12 cellular contexts compared by ENCODE assay signal in the genomic region with DNA sequence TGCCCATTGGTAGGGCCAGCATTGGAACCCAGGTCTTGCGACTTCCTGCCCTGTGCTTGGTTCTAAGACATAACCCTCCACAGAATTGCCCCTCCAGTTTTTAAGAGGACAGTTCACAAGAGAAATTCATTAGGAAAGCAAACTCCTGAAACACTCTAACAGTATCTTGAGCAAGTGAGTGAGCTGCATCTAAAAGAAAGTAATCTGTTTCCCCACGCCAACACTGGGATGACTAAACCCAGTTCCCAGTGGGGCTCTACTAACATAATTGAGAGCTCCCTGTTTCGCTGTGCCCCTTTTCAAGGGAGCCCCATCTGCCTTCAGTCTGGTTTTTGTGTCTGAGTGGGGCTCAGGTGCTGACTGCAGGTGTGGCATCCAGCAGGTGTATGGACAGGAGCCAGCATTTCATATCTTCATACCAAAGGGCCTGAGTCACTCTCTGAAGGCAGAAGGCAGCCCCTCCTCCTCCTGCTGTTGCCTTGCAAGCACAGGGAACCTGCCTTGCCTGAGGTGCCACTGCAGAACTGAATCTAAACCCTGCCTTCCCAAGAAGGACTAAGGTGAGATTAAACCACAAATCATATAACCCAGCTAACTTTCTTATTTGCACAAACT. TPM values are rescaled to one million over a fixed set of nuclear protein-coding genes. Genes with fewer than 3 reads are reported as not detected.
A peak's percentile ranks its signal among the peaks of the same experiment; 100 is the strongest.
DNase-seq lines count a peak whose midpoint lies in the region; ATAC-seq and TF ChIP-seq lines count a peak whose summit lies in the region.
"Had no signal": no experiment of that assay in that cellular context is flagged by ENCODE, and none has a peak within 500 bp of the region (broad histone marks: within the 10 kb centered on the region; RNA-seq: fewer than 3 reads in every experiment).

No MANE protein-coding gene starts in this region.

- H3K4me1 ChIP-seq in cardiac muscle cell (ENCODE audit: low read depth) (peaks cover 20% of the 10 kb centered on the region), right atrium auricular region (no peaks in the 10 kb centered on the region)

- no peak overlapping the region for H3K4me3 ChIP-seq in cardiac muscle cell
- no peak overlapping the region for H3K4me3 ChIP-seq in right atrium auricular region
- H3K4me3 ChIP-seq in H7 (ENCODE audit: insufficient read depth, low read depth, low read length) = no peak overlapping the region
- H3K4me3 ChIP-seq in brain microvascular endothelial cell (ENCODE audit: low read depth, low read length) = no peak overlapping the region
- H3K4me3 ChIP-seq: SJSA1 had no signal

- no peaks in the 10 kb centered on the region for H3K36me3 ChIP-seq in cardiac muscle cell
- no peaks in the 10 kb centered on the region for H3K36me3 ChIP-seq in right atrium auricular region
- H3K36me3 ChIP-seq in H7 (replicated peaks; ENCODE audit: control insufficient read depth, insufficient read depth, low read length) = no peaks in the 10 kb centered on the region
- H3K36me3 ChIP-seq in brain microvascular endothelial cell (replicated peaks) = no peaks in the 10 kb centered on the region
- H3K36me3 ChIP-seq: SJSA1 had no signal

- TF ChIP-seq CTCF in cardiac muscle cell (IDR thresholded peaks at IDR 0.05; ENCODE audit: low read depth, low read length) = no peak
- no peak for TF ChIP-seq CTCF in right atrium auricular region (IDR thresholded peaks at IDR 0.05)
- no peak for TF ChIP-seq CTCF in brain microvascular endothelial cell (IDR thresholded peaks at IDR 0.05; ENCODE audit: low read depth, low read length, missing control alignments)

- H3K9me3 ChIP-seq in cardiac muscle cell (ENCODE audit: low read depth) (no peaks in the 10 kb centered on the region), right atrium auricular region (no peaks in the 10 kb centered on the region)
- H3K9me3 ChIP-seq: SJSA1 had no signal

- H3K27me3 ChIP-seq in cardiac muscle cell = no peaks in the 10 kb centered on the region
- H3K27me3 ChIP-seq in right atrium auricular region = no peaks in the 10 kb centered on the region
- peaks cover 2% of the 10 kb centered on the region; the same call in 1 of the 2 replicates for H3K27me3 ChIP-seq in H7 (ENCODE audit: control insufficient read depth, insufficient read depth, low read length)
- no peaks in the 10 kb centered on the region for H3K27me3 ChIP-seq in brain microvascular endothelial cell (replicated peaks)
- H3K27me3 ChIP-seq: SJSA1 had no signal

- ATAC-seq in stimulated activated naive CD8-positive, alpha-beta T cell treated with anti-CD3 and anti-CD28 coated beads, Interleukin-15, Interleukin-2, amounts not matched to agents 100 U/mL and 50 U/mL, for 24 hours = no peak
- ATAC-seq: naive thymus-derived CD8-positive, alpha-beta T cell had no signal

- peak in 1 of 2 donors; percentile 41 for DNase-seq in cardiac muscle cell (ENCODE audit: low read depth in 1 of 2, low spot score in 1 of 2)
- DNase-seq in right atrium auricular region (ENCODE audit: low spot score) = no peak
- peak; percentile 84 for DNase-seq in SW480 (ENCODE audit: low spot score)
- peak; percentile 32 for DNase-seq in left kidney (ENCODE audit: low read depth, low spot score)
- DNase-seq in H7 = no peak
- no peak for DNase-seq in stimulated activated naive CD8-positive, alpha-beta T cell treated with anti-CD3 and anti-CD28 coated beads, Interleukin-15, Interleukin-2, amounts not matched to agents 100 U/mL and 50 U/mL, for 24 hours
- DNase-seq in brain microvascular endothelial cell = no peak
- DNase-seq in substantia nigra (lab: John Stamatoyannopoulos, UW) = no peak
- DNase-seq: activated CD4-positive, alpha-beta T cell treated with anti-CD3 and anti-CD28 coated beads for 4 hours; MV-4-11; naive thymus-derived CD8-positive, alpha-beta T cell had no signal

- in situ Hi-C loops in brain microvascular endothelial cell (cut with HindIII; ENCODE audit: low pct_ligation_motif_present, low sequenced_read_pairs) = no loop called here

- peak overlapping the region; percentile 74 for H3K27ac ChIP-seq in cardiac muscle cell
- no peak overlapping the region for H3K27ac ChIP-seq in right atrium auricular region
- no peak overlapping the region for H3K27ac ChIP-seq in brain microvascular endothelial cell
- no peak overlapping the region for H3K27ac ChIP-seq in substantia nigra (ENCODE audit: low read depth, low read length, poor library complexity, severe bottlenecking)

RNA-seq across cellular contexts. Expression of gene AMOT, which starts 8.0 kb away (rescaled TPM):
- total RNA-seq in cardiac muscle cell (22.4 and 27.2 TPM in 2 replicates), right atrium auricular region (1 to 10 TPM; 4.6 to 6.8 TPM)
- polyA plus RNA-seq in cardiac muscle cell = 12.5 and 12.6 TPM in 2 replicates
- total RNA-seq in H7 (2014; rRNA removed; shearing (Covaris generic)) = 6.5 and 10.2 TPM in 2 replicates

Comparison
In these comparisons a context has a peak if more than half of its experiments do, and no peak if none do; other contexts are left out.
1. DNase-seq: peak in SW480 (single experiment) and left kidney (single experiment); none in right atrium auricular region (single experiment), H7 (single experiment), stimulated activated naive CD8-positive, alpha-beta T cell treated with anti-CD3 and anti-CD28 coated beads, Interleukin-15, Interleukin-2, amounts not matched to agents 100 U/mL and 50 U/mL, for 24 hours (single experiment), brain microvascular endothelial cell (single experiment) and substantia nigra (0 of 49).